9 cellular contexts compared by ENCODE assay signal in the genomic region with DNA sequence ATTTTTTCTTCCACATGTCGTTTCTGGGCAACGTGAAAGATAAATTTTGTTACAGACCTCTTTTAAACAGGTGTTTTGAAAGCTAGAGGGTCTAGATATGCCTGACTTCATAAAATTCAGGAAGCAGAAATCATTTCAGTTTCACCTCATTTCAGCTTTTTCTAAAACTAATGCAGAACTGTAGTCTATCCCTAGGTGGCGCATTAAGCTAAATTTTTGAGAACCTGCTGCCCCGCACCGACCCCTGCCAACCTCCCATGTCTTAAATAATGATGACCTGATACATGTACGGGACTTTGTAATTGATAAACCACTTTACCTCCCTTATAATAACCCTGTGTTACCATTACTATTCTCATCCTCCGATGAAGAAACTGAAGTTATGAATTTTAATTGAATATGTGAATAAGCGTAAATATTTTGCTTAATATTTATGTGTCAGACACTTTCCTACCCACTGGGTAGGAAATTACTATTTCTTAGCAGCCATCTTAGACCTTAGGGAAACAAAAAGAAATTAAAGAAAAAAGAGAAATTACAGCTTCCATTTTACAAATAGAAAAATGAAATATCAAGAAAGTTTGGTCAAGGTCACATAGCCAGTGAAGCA.
DNase-seq lines count a peak whose midpoint lies in the region; ATAC-seq and TF ChIP-seq lines count a peak whose summit lies in the region.
"Had no signal": no experiment of that assay in that cellular context is flagged by ENCODE, and none has a peak within 500 bp of the region (broad histone marks: within the 10 kb centered on the region; RNA-seq: fewer than 3 reads in every experiment).

No MANE protein-coding gene starts in this region.

- H3K36me3 ChIP-seq in MG63 (no peaks in the 10 kb centered on the region), esophagus squamous epithelium (no peaks in the 10 kb centered on the region), neutrophil (no peaks in the 10 kb centered on the region)

- H3K4me1 ChIP-seq in esophagus squamous epithelium (peaks cover 0 to 35% (median 6%) of the 10 kb centered on the region in 3 donors), neutrophil (ENCODE audit: control insufficient read depth in 1 of 2, insufficient read depth in 1 of 2, low read depth in 1 of 2, low read length in 1 of 2) (peaks cover 21 to 29% of the 10 kb centered on the region in 2 experiments)

- H3K9me3 ChIP-seq in MG63 (no peaks in the 10 kb centered on the region), esophagus squamous epithelium (no peaks in the 10 kb centered on the region), neutrophil (no peaks in the 10 kb centered on the region)

- 15% methylated on average over 8 of the region's 8 CpGs for WGBS in esophagus squamous epithelium, 2 donors

- no peak overlapping the region for H3K4me3 ChIP-seq in MG63
- H3K4me3 ChIP-seq in esophagus squamous epithelium = no peak overlapping the region
- H3K4me3 ChIP-seq in neutrophil (ENCODE audit: low read depth in 1 of 2, low read length in 1 of 2) = no peak overlapping the region

- no peak for ATAC-seq in GM18861 (IDR thresholded peaks at IDR 0.05; ENCODE audit: unreplicated experiment)
- ATAC-seq in HG03442 (IDR thresholded peaks at IDR 0.05; ENCODE audit: unreplicated experiment) = no peak
- ATAC-seq: effector memory CD8-positive, alpha-beta T cell had no signal

- no peak for TF ChIP-seq POLR2A in esophagus squamous epithelium (IDR thresholded peaks at IDR 0.05)

- peaks cover 4% of the 10 kb centered on the region; the same call in 1 of the 2 replicates for H3K27me3 ChIP-seq in MG63
- H3K27me3 ChIP-seq in esophagus squamous epithelium = peaks cover 0 to 10% (median 0%) of the 10 kb centered on the region in 4 donors
- peaks cover 8% of the 10 kb centered on the region for H3K27me3 ChIP-seq in neutrophil

- intact Hi-C loops in esophagus squamous epithelium (cut with DNase I) = no loop called here

- TF ChIP-seq CTCF in esophagus squamous epithelium (IDR thresholded peaks at IDR 0.05) (peak; percentile 46 to 76 (median 68)), neutrophil (IDR thresholded peaks at IDR 0.05) (peak; percentile 75)

- DNase-seq in stimulated activated CD4-positive, alpha-beta T cell treated with anti-CD3 and anti-CD28 coated beads, Interleukin-12 subunit alpha, Interleukin-12 subunit beta, amount 100 ng/mL, for 48 hours (ENCODE audit: low read depth in 2 of 3, low spot score in 1 of 3) = peak in 2 of 3 donors; percentile 9 to 43
- DNase-seq in stimulated activated CD4-positive, alpha-beta T cell treated with anti-CD3 and anti-CD28 coated beads, Interleukin-4, amount 100 ng/mL, for 1 hour = no peak
- DNase-seq in MG63 (peak; percentile 32), SKM-1 treated with dmso at 0.1 percent for 144 hours (lab: John Stamatoyannopoulos, UW; ENCODE audit: unreplicated experiment) (peak; percentile 57), esophagus squamous epithelium (lab: John Stamatoyannopoulos, UW) (no peak)

- H3K27ac ChIP-seq in esophagus squamous epithelium = peak overlapping the region in 2 of 4 donors; percentile 63 to 65
- H3K27ac ChIP-seq in neutrophil = no peak overlapping the region

Comparison
In these comparisons a context has a peak if more than half of its experiments do, and no peak if none do; other contexts are left out.
1. DNase-seq: peak in stimulated activated CD4-positive, alpha-beta T cell treated with anti-CD3 and anti-CD28 coated beads, Interleukin-12 subunit alpha, Interleukin-12 subunit beta, amount 100 ng/mL, for 48 hours (2 of 3), MG63 (single experiment) and SKM-1 treated with dmso at 0.1 percent for 144 hours (single experiment); none in stimulated activated CD4-positive, alpha-beta T cell treated with anti-CD3 and anti-CD28 coated beads, Interleukin-4, amount 100 ng/mL, for 1 hour (single experiment) and esophagus squamous epithelium (single experiment).